2 cellular contexts compared by ENCODE assay signal in genomic region chr6:129795261-129795660, GRCh38.
TF ChIP-seq lines count a peak whose summit lies in the region.

No MANE protein-coding gene starts in this region.

TF ChIP-seq in liver, 16 proteins besides CTCF, POLR2A, EP300 and RAD21 (continued from another document):
- TF ChIP-seq YY1 (IDR thresholded peaks at IDR 0.05) = peak; percentile 68
- TF ChIP-seq JUND (IDR thresholded peaks at IDR 0.05) = peak; percentile 29 to 82
- TF ChIP-seq HNF4G (IDR thresholded peaks at IDR 0.05) = peak; percentile 91
- TF ChIP-seq REST (IDR thresholded peaks at IDR 0.05) = no peak
- TF ChIP-seq SP1 (IDR thresholded peaks at IDR 0.05) = peak; percentile 49
- TF ChIP-seq FOXA2 (IDR thresholded peaks at IDR 0.05) = peak; percentile 36
- TF ChIP-seq, protein P1, sequence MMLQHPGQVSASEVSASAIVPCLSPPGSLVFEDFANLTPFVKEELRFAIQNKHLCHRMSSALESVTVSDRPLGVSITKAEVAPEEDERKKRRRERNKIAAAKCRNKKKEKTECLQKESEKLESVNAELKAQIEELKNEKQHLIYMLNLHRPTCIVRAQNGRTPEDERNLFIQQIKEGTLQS (IDR thresholded peaks at IDR 0.05) = no peak
- TF ChIP-seq FOXA1 (IDR thresholded peaks at IDR 0.05) = no peak
- TF ChIP-seq RXRA (IDR thresholded peaks at IDR 0.05) = peak; percentile 84 to 90
- no peak for TF ChIP-seq NR2F2 (IDR thresholded peaks at IDR 0.05)
- TF ChIP-seq GABPA (IDR thresholded peaks at IDR 0.05 in 1 of 2, conservative IDR thresholded peaks at IDR 0.05 in 1 of 2) = no peak
- peak; percentile 98 for TF ChIP-seq HNF4A (conservative IDR thresholded peaks at IDR 0.05)
- TF ChIP-seq EGR1 (IDR thresholded peaks at IDR 0.05; ENCODE audit: low read depth in 2 of 2) = no peak
- TF ChIP-seq MAX (IDR thresholded peaks at IDR 0.05) = peak; percentile 63
- no peak for TF ChIP-seq TAF1 (conservative IDR thresholded peaks at IDR 0.05)

TF ChIP-seq in HepG2, 621 proteins besides CTCF, POLR2A, EP300 and RAD21:
- TF ChIP-seq ZNF318 (CRISPR knock-in tag; IDR thresholded peaks at IDR 0.05) (no peak), ZUFSP (CRISPR knock-in tag; IDR thresholded peaks at IDR 0.05; ENCODE audit: borderline replicate concordance) (no peak), MEF2D (CRISPR knock-in tag; IDR thresholded peaks at IDR 0.05) (no peak), ZFP62 (CRISPR knock-in tag; IDR thresholded peaks at IDR 0.05) (no peak), BATF2 (CRISPR knock-in tag; IDR thresholded peaks at IDR 0.05) (no peak), EEA1 (CRISPR knock-in tag; IDR thresholded peaks at IDR 0.05; ENCODE audit: borderline replicate concordance) (no peak), THYN1 (CRISPR knock-in tag; IDR thresholded peaks at IDR 0.05; ENCODE audit: borderline replicate concordance, low read depth) (no peak), MYPOP (CRISPR knock-in tag; IDR thresholded peaks at IDR 0.05) (no peak)
- TF ChIP-seq, protein P2, sequence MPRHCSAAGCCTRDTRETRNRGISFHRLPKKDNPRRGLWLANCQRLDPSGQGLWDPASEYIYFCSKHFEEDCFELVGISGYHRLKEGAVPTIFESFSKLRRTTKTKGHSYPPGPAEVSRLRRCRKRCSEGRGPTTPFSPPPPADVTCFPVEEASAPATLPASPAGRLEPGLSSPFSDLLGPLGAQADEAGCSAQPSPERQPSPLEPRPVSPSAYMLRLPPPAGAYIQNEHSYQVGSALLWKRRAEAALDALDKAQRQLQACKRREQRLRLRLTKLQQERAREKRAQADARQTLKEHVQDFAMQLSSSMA (CRISPR knock-in tag; IDR thresholded peaks at IDR 0.05) = no peak
TF ChIP-seq in HepG2: peak in this region for 0.
